ENCODE assay signal across 1 cellular context in genomic region chr1:239755513-239755912, GRCh38.
TF ChIP-seq lines count a peak whose summit lies in the region.

No MANE protein-coding gene starts in this region.

TF ChIP-seq in GM23338, 12 proteins besides CTCF, POLR2A, EP300 and RAD21 (continued from another document):
- no peak for TF ChIP-seq REST (IDR thresholded peaks at IDR 0.05; ENCODE audit: unreplicated experiment)
- no peak for TF ChIP-seq CREB1 (CRISPR knock-in tag; IDR thresholded peaks at IDR 0.05; ENCODE audit: low read depth)
- TF ChIP-seq POLR2AphosphoS5 (IDR thresholded peaks at IDR 0.05; ENCODE audit: low read depth), result no peak
- no peak for TF ChIP-seq NANOG (IDR thresholded peaks at IDR 0.05; ENCODE audit: borderline replicate concordance)
- TF ChIP-seq EZH2 (IDR thresholded peaks at IDR 0.05; ENCODE audit: low read depth, unreplicated experiment), result no peak
- no peak for TF ChIP-seq ETS1 (IDR thresholded peaks at IDR 0.05)
